15 cellular contexts compared by ENCODE assay signal in genomic region chr4:116389139-116389538, GRCh38.
A peak's percentile ranks its signal among the peaks of the same experiment; 100 is the strongest.
DNase-seq lines count a peak whose midpoint lies in the region; TF ChIP-seq lines count a peak whose summit lies in the region.
"Had no signal": no experiment of that assay in that cellular context is flagged by ENCODE, and none has a peak within 500 bp of the region (broad histone marks: within the 10 kb centered on the region; RNA-seq: fewer than 3 reads in every experiment).

No MANE protein-coding gene starts in this region.

- DNase-seq in COLO829 (ENCODE audit: low spot score) (peak; percentile 21), GM20000 (ENCODE audit: low spot score) (peak; percentile 4), HT1080 (ENCODE audit: low read depth) (peak; percentile 7), foreskin melanocyte (peak; percentile 1), iPS-NIHi7 (ENCODE audit: extremely low spot score) (no peak), NCI-H146 treated with DMSO at 0.1 percent for 48 hours (lab: John Stamatoyannopoulos, UW; ENCODE audit: unreplicated experiment) (no peak), COLO668 (lab: John Stamatoyannopoulos, UW; ENCODE audit: unreplicated experiment) (no peak)
- no peak for DNase-seq in activated naive CD8-positive, alpha-beta T cell treated with anti-CD3 and anti-CD28 coated beads for 36 hours
- DNase-seq: 8988T; CD8-positive, alpha-beta T cell; DMS153; DMS79; GDM1; H9 had no signal

- no peaks in the 10 kb centered on the region for H3K4me1 Mint-ChIP-seq in activated naive CD8-positive, alpha-beta T cell treated with anti-CD3 and anti-CD28 coated beads for 36 hours
- H3K4me1 Mint-ChIP-seq: B cell had no signal

- no peak overlapping the region for H3K4me3 Mint-ChIP-seq in activated naive CD8-positive, alpha-beta T cell treated with anti-CD3 and anti-CD28 coated beads for 36 hours
- H3K4me3 Mint-ChIP-seq: B cell; CD8-positive, alpha-beta T cell; H9 had no signal

- H3K27me3 Mint-ChIP-seq in activated naive CD8-positive, alpha-beta T cell treated with anti-CD3 and anti-CD28 coated beads for 36 hours, result no peaks in the 10 kb centered on the region
- H3K27me3 Mint-ChIP-seq: B cell had no signal

- no peaks in the 10 kb centered on the region for H3K9me3 Mint-ChIP-seq in activated naive CD8-positive, alpha-beta T cell treated with anti-CD3 and anti-CD28 coated beads for 36 hours
- H3K9me3 Mint-ChIP-seq: CD8-positive, alpha-beta T cell; H9 had no signal

- no peaks in the 10 kb centered on the region for H3K36me3 Mint-ChIP-seq in activated naive CD8-positive, alpha-beta T cell treated with anti-CD3 and anti-CD28 coated beads for 36 hours
- H3K36me3 Mint-ChIP-seq: CD8-positive, alpha-beta T cell had no signal

- no peak for TF ChIP-seq CTCF in GM20000 (IDR thresholded peaks at IDR 0.05; ENCODE audit: extremely low read depth, missing control alignments)

- H3K27ac Mint-ChIP-seq in activated naive CD8-positive, alpha-beta T cell treated with anti-CD3 and anti-CD28 coated beads for 36 hours, result no peak overlapping the region
- H3K27ac Mint-ChIP-seq: B cell; CD8-positive, alpha-beta T cell; H9 had no signal

Comparison
In these comparisons a context has a peak if more than half of its experiments do, and no peak if none do; other contexts are left out.
1. DNase-seq: peak in COLO829 (single experiment), GM20000 (single experiment), HT1080 (single experiment) and foreskin melanocyte (single experiment); none in iPS-NIHi7 (single experiment), NCI-H146 treated with DMSO at 0.1 percent for 48 hours (single experiment), activated naive CD8-positive, alpha-beta T cell treated with anti-CD3 and anti-CD28 coated beads for 36 hours (single experiment) and COLO668 (single experiment).